Comparison of ENCODE assay signal across 27 cellular contexts in genomic region chr12:6478406-6478805, GRCh38. TPM values are rescaled to one million over a fixed set of nuclear protein-coding genes. Genes with fewer than 3 reads are reported as not detected.
"Had no signal": no experiment of that assay in that cellular context is flagged by ENCODE, and none has a peak within 500 bp of the region (broad histone marks: within the 10 kb centered on the region; RNA-seq: fewer than 3 reads in every experiment).

No MANE protein-coding gene starts in this region.

- H3K9me3 ChIP-seq: heart right ventricle, left lung, ovary, right lobe of liver, stomach, testis, upper lobe of right lung had no signal

- H3K4me3 Mint-ChIP-seq: activated CD4-positive, alpha-beta T cell treated with anti-CD3 and anti-CD28 coated beads, Interleukin-2, amount 10 ng/mL, durations not matched to agents 24 days and 14 days; activated CD8-positive, alpha-beta T cell treated with anti-CD3 and anti-CD28 coated beads for 36 hours; activated naive CD8-positive, alpha-beta T cell treated with anti-CD3 and anti-CD28 coated beads, Interleukin-2, amount 10 ng/mL, durations not matched to agents 7 days and 5 days; brain; naive B cell; neural progenitor cell; stimulated activated effector memory CD8-positive, alpha-beta T cell treated with anti-CD3 and anti-CD28 coated beads, Interleukin-12 subunit alpha, Interleukin-12 subunit beta, amount 100 ng/mL, for 72 hours had no signal

- H3K27ac ChIP-seq: dorsolateral prefrontal cortex, heart right ventricle, left lung, neural progenitor cell, ovary, right lobe of liver, stomach, testis, upper lobe of right lung had no signal

- H3K36me3 Mint-ChIP-seq: activated naive CD8-positive, alpha-beta T cell treated with anti-CD3 and anti-CD28 coated beads, Interleukin-2, amount 10 ng/mL, durations not matched to agents 7 days and 5 days; brain; naive B cell; neural progenitor cell; stimulated activated effector memory CD8-positive, alpha-beta T cell treated with anti-CD3 and anti-CD28 coated beads, Interleukin-12 subunit alpha, Interleukin-12 subunit beta, amount 100 ng/mL, for 72 hours had no signal

- H3K4me1 Mint-ChIP-seq: activated naive CD8-positive, alpha-beta T cell treated with anti-CD3 and anti-CD28 coated beads, Interleukin-2, amount 10 ng/mL, durations not matched to agents 7 days and 5 days; brain; naive B cell; stimulated activated effector memory CD8-positive, alpha-beta T cell treated with anti-CD3 and anti-CD28 coated beads, Interleukin-12 subunit alpha, Interleukin-12 subunit beta, amount 100 ng/mL, for 72 hours had no signal

- H3K36me3 ChIP-seq: heart right ventricle, left lung, neural progenitor cell, ovary, right lobe of liver, stomach, upper lobe of right lung had no signal

- H3K4me3 ChIP-seq: dorsolateral prefrontal cortex, heart right ventricle, left lung, neural progenitor cell, ovary, right lobe of liver, stomach, testis, upper lobe of right lung had no signal

- H3K9me3 Mint-ChIP-seq: activated CD4-positive, alpha-beta T cell treated with anti-CD3 and anti-CD28 coated beads, Interleukin-2, amount 10 ng/mL, durations not matched to agents 24 days and 14 days; activated CD8-positive, alpha-beta T cell treated with anti-CD3 and anti-CD28 coated beads for 36 hours; activated naive CD8-positive, alpha-beta T cell treated with anti-CD3 and anti-CD28 coated beads, Interleukin-2, amount 10 ng/mL, durations not matched to agents 7 days and 5 days; activated T-helper 2 cell treated with anti-CD3 and anti-CD28 coated beads, Interferon-gamma antibody, Interleukin-2, Interleukin-4, amounts not matched to agents 10 μg/mL and 5 μg/mL and 100 μg/mL, durations not matched to agents 14 hours and 24 hours and 36 hours; naive B cell; stimulated activated effector memory CD8-positive, alpha-beta T cell treated with anti-CD3 and anti-CD28 coated beads, Interleukin-12 subunit alpha, Interleukin-12 subunit beta, amount 100 ng/mL, for 72 hours had no signal

- H3K27ac Mint-ChIP-seq: activated CD4-positive, alpha-beta T cell treated with anti-CD3 and anti-CD28 coated beads, Interleukin-2, amount 10 ng/mL, durations not matched to agents 24 days and 14 days; activated CD8-positive, alpha-beta T cell treated with anti-CD3 and anti-CD28 coated beads for 36 hours; activated naive CD8-positive, alpha-beta T cell treated with anti-CD3 and anti-CD28 coated beads, Interleukin-2, amount 10 ng/mL, durations not matched to agents 7 days and 5 days; activated T-helper 2 cell treated with anti-CD3 and anti-CD28 coated beads, Interferon-gamma antibody, Interleukin-2, Interleukin-4, amounts not matched to agents 10 μg/mL and 5 μg/mL and 100 μg/mL, durations not matched to agents 14 hours and 24 hours and 36 hours; brain; neural progenitor cell; stimulated activated effector memory CD8-positive, alpha-beta T cell treated with anti-CD3 and anti-CD28 coated beads, Interleukin-12 subunit alpha, Interleukin-12 subunit beta, amount 100 ng/mL, for 72 hours had no signal

- H3K4me2 ChIP-seq: neural progenitor cell had no signal

- ATAC-seq: activated CD8-positive, alpha-beta T cell treated with anti-CD3 and anti-CD28 coated beads for 36 hours; left lung; stimulated activated effector memory CD8-positive, alpha-beta T cell treated with anti-CD3 and anti-CD28 coated beads, Interleukin-12 subunit alpha, Interleukin-12 subunit beta, amount 100 ng/mL, for 72 hours; upper lobe of right lung had no signal

- H3K27me3 Mint-ChIP-seq: activated CD8-positive, alpha-beta T cell treated with anti-CD3 and anti-CD28 coated beads for 36 hours had no signal

- H3K4me1 ChIP-seq: left lung, neural progenitor cell, right lobe of liver, stomach, testis had no signal

- FAIRE-seq: colon, small intestine had no signal

- H3K27me3 ChIP-seq: dorsolateral prefrontal cortex, heart right ventricle, left lung, neural progenitor cell, ovary, right lobe of liver, stomach, testis, upper lobe of right lung had no signal

- DNase-seq: activated CD4-positive, alpha-beta T cell treated with anti-CD3 and anti-CD28 coated beads, Interleukin-2, amount 10 ng/mL, durations not matched to agents 24 days and 14 days; activated CD8-positive, alpha-beta T cell treated with anti-CD3 and anti-CD28 coated beads for 36 hours; activated naive CD4-positive, alpha-beta T cell treated with Interleukin-2 at 50 U/mL for 16 hours; activated naive CD8-positive, alpha-beta T cell treated with anti-CD3 and anti-CD28 coated beads, Interleukin-2, amount 10 ng/mL, durations not matched to agents 7 days and 5 days; activated T-cell treated with anti-CD3 and anti-CD28 coated beads, Interleukin-2, amount 50 U/mL, for 1 hour; caudate nucleus; dorsolateral prefrontal cortex; heart right ventricle; left lung; mammary epithelial cell; naive B cell; ovary; right lobe of liver; small intestine; stimulated activated CD4-positive, alpha-beta T cell treated with anti-CD3 and anti-CD28 coated beads, Interleukin-4, amount 100 ng/mL, for 1 hour; stomach; T-helper 1 cell; T-helper 9 cell; testis; upper lobe of right lung had no signal

RNA-seq across cellular contexts. Expression of gene CD27, which starts 33.7 kb away (rescaled TPM):
- total RNA-seq: kidney epithelial cell, mammary epithelial cell, pulmonary artery endothelial cell had no signal
- polyA plus RNA-seq: mammary epithelial cell had no signal
